Comparison of ENCODE assay signal across 22 cellular contexts in genomic region chr7:40572810-40573470, GRCh38.
DNase-seq lines count a peak whose midpoint lies in the region; ATAC-seq and TF ChIP-seq lines count a peak whose summit lies in the region.
"Had no signal": no experiment of that assay in that cellular context is flagged by ENCODE, and none has a peak within 500 bp of the region (broad histone marks: within the 10 kb centered on the region; RNA-seq: fewer than 3 reads in every experiment).

No MANE protein-coding gene starts in this region.

- H3K27ac Mint-ChIP-seq in mesothelial cell of epicardium = peak overlapping the region; percentile 90
- H3K27ac Mint-ChIP-seq: activated CD4-positive, alpha-beta memory T cell treated with anti-CD3 and anti-CD28 coated beads, Interleukin-2, amount 10 ng/mL, durations not matched to agents 7 days and 5 days; CD4-positive, alpha-beta T cell; T-cell had no signal

- H3K4me2 ChIP-seq in trophoblast cell (ENCODE audit: low read length) = no peak overlapping the region

- no peak overlapping the region for H3K23ac ChIP-seq in trophoblast cell (ENCODE audit: low read length)

- H3K27ac ChIP-seq in left ventricle myocardium inferior (replicated peaks) (no peak overlapping the region), trophoblast cell (ENCODE audit: low read depth, low read length) (no peak overlapping the region)
- H3K27ac ChIP-seq: ascending aorta, gastrocnemius medialis, parathyroid adenoma had no signal

- H4K91ac ChIP-seq in trophoblast cell (ENCODE audit: low read depth, low read length) = no peak overlapping the region

- H2AK5ac ChIP-seq in trophoblast cell (ENCODE audit: low read length) = no peak overlapping the region

- no peaks in the 10 kb centered on the region for H3K27me3 Mint-ChIP-seq in mesothelial cell of epicardium (ENCODE audit: low read depth)
- H3K27me3 Mint-ChIP-seq: activated CD4-positive, alpha-beta memory T cell treated with anti-CD3 and anti-CD28 coated beads, Interleukin-2, amount 10 ng/mL, durations not matched to agents 7 days and 5 days; CD4-positive, alpha-beta T cell; T-cell had no signal

- H3K18ac ChIP-seq in trophoblast cell (ENCODE audit: low read length) = no peak overlapping the region

- H3K27me3 ChIP-seq in left ventricle myocardium inferior (ENCODE audit: low read depth) (no peaks in the 10 kb centered on the region), trophoblast cell (ENCODE audit: insufficient read depth, low read length) (no peaks in the 10 kb centered on the region)
- H3K27me3 ChIP-seq: ascending aorta, gastrocnemius medialis had no signal

- H3K9ac ChIP-seq in trophoblast cell (ENCODE audit: low read length) = no peak overlapping the region
- H3K9ac ChIP-seq: parathyroid adenoma had no signal

- H3K4me1 ChIP-seq in left ventricle myocardium inferior (no peaks in the 10 kb centered on the region), trophoblast cell (ENCODE audit: control insufficient read depth in 1 of 2, insufficient read depth in 2 of 2, low read length in 2 of 2) (peaks cover 2% of the 10 kb centered on the region in 2 experiments)
- H3K4me1 ChIP-seq: gastrocnemius medialis, parathyroid adenoma had no signal

- H3K79me2 ChIP-seq in trophoblast cell (ENCODE audit: control insufficient read depth, insufficient read depth, low read length, poor library complexity) = no peaks in the 10 kb centered on the region
- H3K79me2 ChIP-seq: parathyroid adenoma had no signal

- DNase-seq in A172 (ENCODE audit: low spot score) (peak; percentile 17), LHCN-M2 (ENCODE audit: low read depth) (peak; percentile 90), cardiac fibroblast (ENCODE audit: low read depth in 2 of 2) (peak; percentile 71 to 86), mesothelial cell of epicardium (ENCODE audit: low spot score in 2 of 2, unreplicated experiment in 2 of 2) (no peak), NCI-H345 (lab: John Stamatoyannopoulos, UW) (no peak), left ventricle myocardium inferior (no peak), trophoblast cell (no peak)
- DNase-seq: activated CD4-positive, alpha-beta memory T cell treated with anti-CD3 and anti-CD28 coated beads, Interleukin-2, amount 10 ng/mL, durations not matched to agents 7 days and 5 days; activated naive CD4-positive, alpha-beta T cell treated with Interleukin-2 at 50 U/mL for 16 hours; activated T-cell treated with anti-CD3 and anti-CD28 coated beads, Interleukin-2, amount 50 U/mL, for 1 hour; CD4-positive, alpha-beta T cell; gastrocnemius medialis; left ventricle myocardium superior; MV-4-11; NCI-H2029 treated with DMSO at 0.1 percent for 48 hours; NCI-H510A; small intestine; substantia nigra; T-cell had no signal

- H3K4me3 ChIP-seq in cardiac fibroblast (replicated peaks in 1 of 2; ENCODE audit: low read depth in 2 of 2, low read length in 2 of 2) (no peak overlapping the region), left ventricle myocardium inferior (no peak overlapping the region), trophoblast cell (ENCODE audit: low read depth, low read length) (no peak overlapping the region)
- H3K4me3 ChIP-seq: ascending aorta, gastrocnemius medialis had no signal

- H3K9me3 ChIP-seq in left ventricle myocardium inferior (replicated peaks) (peaks cover 2% of the 10 kb centered on the region), trophoblast cell (ENCODE audit: insufficient read depth, low read depth, low read length) (no peaks in the 10 kb centered on the region)
- H3K9me3 ChIP-seq: gastrocnemius medialis had no signal

- H3K9me3 Mint-ChIP-seq in mesothelial cell of epicardium = peaks cover 10% of the 10 kb centered on the region

- no peak overlapping the region for H4K12ac ChIP-seq in trophoblast cell (ENCODE audit: low read depth, low read length)

- no peak for ATAC-seq in GM21381 (IDR thresholded peaks at IDR 0.05; ENCODE audit: unreplicated experiment)
- ATAC-seq: gastrocnemius medialis, left ventricle myocardium superior, T-cell had no signal

- no peak overlapping the region for H3K4ac ChIP-seq in trophoblast cell (ENCODE audit: low read depth, low read length)

- H3K14ac ChIP-seq in trophoblast cell (ENCODE audit: low read length) = no peak overlapping the region

- intact Hi-C loops in left ventricle myocardium inferior (cut with micrococcal nuclease) = no loop called here

- H3K4me1 Mint-ChIP-seq in mesothelial cell of epicardium = peaks cover 41% of the 10 kb centered on the region
- H3K4me1 Mint-ChIP-seq: activated CD4-positive, alpha-beta memory T cell treated with anti-CD3 and anti-CD28 coated beads, Interleukin-2, amount 10 ng/mL, durations not matched to agents 7 days and 5 days; T-cell had no signal

- no CpG with 5 or more reads among the region's 8 CpGs for WGBS in trophoblast cell (ENCODE audit: extremely low coverage, insufficient coverage, insufficient read length)

- H3K36me3 ChIP-seq in left ventricle myocardium inferior = no peaks in the 10 kb centered on the region
- no peaks in the 10 kb centered on the region for H3K36me3 ChIP-seq in trophoblast cell (ENCODE audit: control insufficient read depth in 1 of 2, insufficient read depth in 2 of 2, low read length in 2 of 2)
- H3K36me3 ChIP-seq: ascending aorta, gastrocnemius medialis had no signal

- H3K4me3 Mint-ChIP-seq in mesothelial cell of epicardium = no peak overlapping the region
- H3K4me3 Mint-ChIP-seq: activated CD4-positive, alpha-beta memory T cell treated with anti-CD3 and anti-CD28 coated beads, Interleukin-2, amount 10 ng/mL, durations not matched to agents 7 days and 5 days; CD4-positive, alpha-beta T cell; T-cell had no signal

- H3K36me3 Mint-ChIP-seq in mesothelial cell of epicardium = peaks cover 10% of the 10 kb centered on the region
- H3K36me3 Mint-ChIP-seq: T-cell had no signal

- TF ChIP-seq CTCF in cardiac fibroblast (IDR thresholded peaks at IDR 0.05; ENCODE audit: low read depth, low read length) (no peak), mesothelial cell of epicardium (IDR thresholded peaks at IDR 0.05; ENCODE audit: unreplicated experiment) (no peak), left ventricle myocardium inferior (IDR thresholded peaks at IDR 0.05; ENCODE audit: borderline replicate concordance) (no peak)

- H2BK12ac ChIP-seq in trophoblast cell (ENCODE audit: low read length) = no peak overlapping the region

- H2BK5ac ChIP-seq in trophoblast cell (ENCODE audit: low read depth, low read length, poor library complexity) = no peak overlapping the region

- H2BK120ac ChIP-seq in trophoblast cell (ENCODE audit: insufficient read depth, low read length, poor library complexity) = no peak overlapping the region

- H3K79me1 ChIP-seq in trophoblast cell (ENCODE audit: low read length) = no peaks in the 10 kb centered on the region

- no peak overlapping the region for H4K8ac ChIP-seq in trophoblast cell (ENCODE audit: low read depth, low read length)

- no peak overlapping the region for H2AFZ ChIP-seq in trophoblast cell (ENCODE audit: insufficient read depth, low read length, poor library complexity)
- H2AFZ ChIP-seq: parathyroid adenoma had no signal

Comparison
In these comparisons a context has a peak if more than half of its experiments do, and no peak if none do; other contexts are left out.
1. DNase-seq: peak in A172 (single experiment), LHCN-M2 (single experiment) and cardiac fibroblast (2 of 2); none in mesothelial cell of epicardium (0 of 2), NCI-H345 (single experiment), left ventricle myocardium inferior (single experiment) and trophoblast cell (0 of 2).